In genomic region chr12:39329015-39329414, GRCh38 we compare ENCODE assay signal across 26 cellular contexts.
DNase-seq lines count a peak whose midpoint lies in the region; ATAC-seq, FAIRE-seq and TF ChIP-seq lines count a peak whose summit lies in the region.
"Had no signal": no experiment of that assay in that cellular context is flagged by ENCODE, and none has a peak within 500 bp of the region (broad histone marks: within the 10 kb centered on the region; RNA-seq: fewer than 3 reads in every experiment).

No MANE protein-coding gene starts in this region.

- peak overlapping the region; percentile 7 for H3K27ac Mint-ChIP-seq in stimulated activated effector memory CD8-positive, alpha-beta T cell treated with anti-CD3 and anti-CD28 coated beads, Interleukin-12 subunit alpha, Interleukin-12 subunit beta, amount 100 ng/mL, for 72 hours
- H3K27ac Mint-ChIP-seq: activated CD8-positive, alpha-beta memory T cell treated with anti-CD3 and anti-CD28 coated beads, Interleukin-2, amount 10 ng/mL, durations not matched to agents 7 days and 5 days; activated naive CD8-positive, alpha-beta T cell treated with anti-CD3 and anti-CD28 coated beads for 36 hours; activated T-helper 2 cell treated with anti-CD3 and anti-CD28 coated beads, Interferon-gamma antibody, Interleukin-2, Interleukin-4, amounts not matched to agents 10 μg/mL and 5 μg/mL and 100 μg/mL, durations not matched to agents 14 hours and 24 hours and 36 hours; neural progenitor cell; stimulated activated naive CD8-positive, alpha-beta T cell treated with anti-CD3 and anti-CD28 coated beads, Interleukin-15, Interleukin-2, amounts not matched to agents 100 ng/mL and 50 ng/mL, for 24 hours had no signal

- no peak for TF ChIP-seq CTCF in fibroblast of the aortic adventitia (IDR thresholded peaks at IDR 0.05; ENCODE audit: insufficient read depth, low read length)

- H3K4me3 ChIP-seq in fibroblast of the aortic adventitia (ENCODE audit: low read depth, low read length) = no peak overlapping the region
- H3K4me3 ChIP-seq: HAP-1, neural progenitor cell, Peyer's patch, smooth muscle cell, transverse colon had no signal

- DNase-seq in HTR-8/SVneo (ENCODE audit: insufficient read length, low spot score) (peak; percentile 4), amniotic stem cell (lab: John Stamatoyannopoulos, UW) (peak; percentile 2), fibroblast of the aortic adventitia (ENCODE audit: low read depth) (peak; percentile 30), NCI-H1105 (lab: John Stamatoyannopoulos, UW) (no peak), NCI-H2081 (lab: John Stamatoyannopoulos, UW) (no peak)
- DNase-seq in stimulated activated effector memory CD8-positive, alpha-beta T cell treated with anti-CD3 and anti-CD28 coated beads, Interleukin-12 subunit alpha, Interleukin-12 subunit beta, amount 100 ng/mL, for 72 hours (ENCODE audit: low spot score in 2 of 2) = no peak
- no peak for DNase-seq in stimulated activated CD4-positive, alpha-beta T cell treated with anti-CD3 and anti-CD28 coated beads, Interleukin-1b, Interleukin-23, amount 100 ng/mL, for 48 hours
- DNase-seq: activated CD8-positive, alpha-beta memory T cell treated with anti-CD3 and anti-CD28 coated beads, Interleukin-2, amount 10 ng/mL, durations not matched to agents 7 days and 5 days; activated naive CD8-positive, alpha-beta T cell treated with anti-CD3 and anti-CD28 coated beads for 36 hours; AML-193; COR-L47; dermis blood vessel endothelial cell; DND-41; left cardiac atrium; NCI-H1092; NCI-H2081 treated with DMSO at 0.1 percent for 48 hours; NCI-H510A treated with DMSO at 0.1 percent for 48 hours; NK-92 treated with Interleukin-12 subunit alpha and Interleukin-12 subunit beta, amount 100 ng/mL, for 24 hours; Peyer's patch; stimulated activated CD4-positive, alpha-beta T cell treated with anti-CD3 and anti-CD28 coated beads, Interleukin-4, amount 100 ng/mL, for 1 hour; transverse colon had no signal

- FAIRE-seq in HTR-8/SVneo (lab: Jason Lieb, UNC) = no peak

- H3K36me3 Mint-ChIP-seq in stimulated activated effector memory CD8-positive, alpha-beta T cell treated with anti-CD3 and anti-CD28 coated beads, Interleukin-12 subunit alpha, Interleukin-12 subunit beta, amount 100 ng/mL, for 72 hours = peaks cover 55% of the 10 kb centered on the region

- peaks cover 20% of the 10 kb centered on the region for H3K4me1 Mint-ChIP-seq in stimulated activated effector memory CD8-positive, alpha-beta T cell treated with anti-CD3 and anti-CD28 coated beads, Interleukin-12 subunit alpha, Interleukin-12 subunit beta, amount 100 ng/mL, for 72 hours
- H3K4me1 Mint-ChIP-seq: neural progenitor cell had no signal

- no peak overlapping the region for H3K4me3 Mint-ChIP-seq in stimulated activated effector memory CD8-positive, alpha-beta T cell treated with anti-CD3 and anti-CD28 coated beads, Interleukin-12 subunit alpha, Interleukin-12 subunit beta, amount 100 ng/mL, for 72 hours
- H3K4me3 Mint-ChIP-seq: activated CD8-positive, alpha-beta memory T cell treated with anti-CD3 and anti-CD28 coated beads, Interleukin-2, amount 10 ng/mL, durations not matched to agents 7 days and 5 days; activated naive CD8-positive, alpha-beta T cell treated with anti-CD3 and anti-CD28 coated beads for 36 hours; neural progenitor cell; stimulated activated naive CD8-positive, alpha-beta T cell treated with anti-CD3 and anti-CD28 coated beads, Interleukin-15, Interleukin-2, amounts not matched to agents 100 ng/mL and 50 ng/mL, for 24 hours had no signal

- H3K9me3 Mint-ChIP-seq in stimulated activated effector memory CD8-positive, alpha-beta T cell treated with anti-CD3 and anti-CD28 coated beads, Interleukin-12 subunit alpha, Interleukin-12 subunit beta, amount 100 ng/mL, for 72 hours = no peaks in the 10 kb centered on the region
- H3K9me3 Mint-ChIP-seq: activated naive CD8-positive, alpha-beta T cell treated with anti-CD3 and anti-CD28 coated beads for 36 hours; activated T-helper 2 cell treated with anti-CD3 and anti-CD28 coated beads, Interferon-gamma antibody, Interleukin-2, Interleukin-4, amounts not matched to agents 10 μg/mL and 5 μg/mL and 100 μg/mL, durations not matched to agents 14 hours and 24 hours and 36 hours; neural progenitor cell; stimulated activated naive CD8-positive, alpha-beta T cell treated with anti-CD3 and anti-CD28 coated beads, Interleukin-15, Interleukin-2, amounts not matched to agents 100 ng/mL and 50 ng/mL, for 24 hours had no signal

- ATAC-seq in stimulated activated effector memory CD8-positive, alpha-beta T cell treated with anti-CD3 and anti-CD28 coated beads, Interleukin-12 subunit alpha, Interleukin-12 subunit beta, amount 100 ng/mL, for 72 hours = no peak
- ATAC-seq: activated CD8-positive, alpha-beta memory T cell treated with anti-CD3 and anti-CD28 coated beads, Interleukin-2, amount 10 ng/mL, durations not matched to agents 7 days and 5 days; left cardiac atrium had no signal

Comparison
In these comparisons a context has a peak if more than half of its experiments do, and no peak if none do; other contexts are left out.
1. DNase-seq: peak in HTR-8/SVneo (single experiment), amniotic stem cell (single experiment) and fibroblast of the aortic adventitia (single experiment); none in stimulated activated effector memory CD8-positive, alpha-beta T cell treated with anti-CD3 and anti-CD28 coated beads, Interleukin-12 subunit alpha, Interleukin-12 subunit beta, amount 100 ng/mL, for 72 hours (0 of 2), NCI-H1105 (single experiment), stimulated activated CD4-positive, alpha-beta T cell treated with anti-CD3 and anti-CD28 coated beads, Interleukin-1b, Interleukin-23, amount 100 ng/mL, for 48 hours (single experiment) and NCI-H2081 (0 of 2).